9 cellular contexts compared by ENCODE assay signal in genomic region chrX:74293343-74293946, GRCh38. TPM values are rescaled to one million over a fixed set of nuclear protein-coding genes. Genes with fewer than 3 reads are reported as not detected.
DNase-seq lines count a peak whose midpoint lies in the region; ATAC-seq, FAIRE-seq and TF ChIP-seq lines count a peak whose summit lies in the region.
"Had no signal": no experiment of that assay in that cellular context is flagged by ENCODE, and none has a peak within 500 bp of the region (broad histone marks: within the 10 kb centered on the region; RNA-seq: fewer than 3 reads in every experiment).

No MANE protein-coding gene starts in this region.

- H3K9me3 ChIP-seq in CD8-positive, alpha-beta memory T cell (ENCODE audit: low read length) = no peaks in the 10 kb centered on the region
- H3K9me3 ChIP-seq in body of pancreas = no peaks in the 10 kb centered on the region
- no peaks in the 10 kb centered on the region for H3K9me3 ChIP-seq in iPS-15b (ENCODE audit: control insufficient read depth, insufficient read depth, low read length)
- H3K9me3 ChIP-seq in sigmoid colon = no peaks in the 10 kb centered on the region

- TF ChIP-seq POLR2A in H54 (IDR thresholded peaks at IDR 0.05; ENCODE audit: low read depth, low read length) = peak; percentile 72
- TF ChIP-seq POLR2A in body of pancreas (IDR thresholded peaks at IDR 0.05) = peak in 2 of 3 donors; percentile 64
- TF ChIP-seq POLR2A in sigmoid colon (IDR thresholded peaks at IDR 0.05) = peak; percentile 44 to 67

- peaks cover 19 to 22% (median 20%) of the 10 kb centered on the region in 3 donors for H3K4me1 Mint-ChIP-seq in CD8-positive, alpha-beta memory T cell

- DNase-seq in CD8-positive, alpha-beta memory T cell = peak; percentile 43 to 78 (median 55)
- DNase-seq in H54 (ENCODE audit: insufficient read length, low spot score) (peak; percentile 51), NCI-H2107 (lab: John Stamatoyannopoulos, UW) (peak; percentile 50), UCSD-AML1 (lab: John Stamatoyannopoulos, UW; ENCODE audit: unreplicated experiment) (peak; percentile 73), body of pancreas (peak; percentile 71 to 84 (median 81)), sigmoid colon (peak; percentile 93)

- intact Hi-C loops in body of pancreas (cut with DNase I) (no loop called here), sigmoid colon (cut with DNase I) (loop anchor here (2.0 to 5.0 kb wide), 2 partner anchors 129 to 241 kb away; partner anchors contain the start of gene SLC16A2)

- H3K27ac ChIP-seq in CD8-positive, alpha-beta memory T cell (ENCODE audit: low read depth, low read length) = peak overlapping the region; percentile 83
- H3K27ac ChIP-seq in body of pancreas (peak overlapping the region in 3 of 4 donors; percentile 71 to 91 (median 89)), sigmoid colon (peak overlapping the region; percentile 87 to 93 (median 88))

- no peaks in the 10 kb centered on the region for H3K36me3 ChIP-seq in CD8-positive, alpha-beta memory T cell (ENCODE audit: insufficient read depth, low read length)
- H3K36me3 ChIP-seq in body of pancreas (replicated peaks in 1 of 2; ENCODE audit: insufficient read depth in 1 of 2, low read depth in 2 of 2) = no peaks in the 10 kb centered on the region
- peaks cover 5% of the 10 kb centered on the region for H3K36me3 ChIP-seq in iPS-15b (ENCODE audit: control insufficient read depth, insufficient read depth, low read length)
- H3K36me3 ChIP-seq in sigmoid colon = no peaks in the 10 kb centered on the region

- no peaks in the 10 kb centered on the region for H3K27me3 ChIP-seq in CD8-positive, alpha-beta memory T cell (ENCODE audit: insufficient read depth, low read length, poor library complexity, severe bottlenecking)
- no peaks in the 10 kb centered on the region for H3K27me3 ChIP-seq in body of pancreas
- no peaks in the 10 kb centered on the region for H3K27me3 ChIP-seq in iPS-15b (ENCODE audit: control insufficient read depth, insufficient read depth, low read length)
- H3K27me3 ChIP-seq in sigmoid colon = no peaks in the 10 kb centered on the region

- no peaks in the 10 kb centered on the region for H3K4me1 ChIP-seq in CD8-positive, alpha-beta memory T cell (ENCODE audit: insufficient read depth, low read length)
- H3K4me1 ChIP-seq in body of pancreas = peaks cover 8% of the 10 kb centered on the region
- peaks cover 3% of the 10 kb centered on the region for H3K4me1 ChIP-seq in iPS-15b (ENCODE audit: control insufficient read depth, insufficient read depth, low read length)
- H3K4me1 ChIP-seq in sigmoid colon = peaks cover 0 to 8% (median 3%) of the 10 kb centered on the region in 4 donors

- peak overlapping the region; percentile 24 to 99 (median 87) for H3K27ac Mint-ChIP-seq in CD8-positive, alpha-beta memory T cell

- no peaks in the 10 kb centered on the region for H3K9me3 Mint-ChIP-seq in CD8-positive, alpha-beta memory T cell

- ATAC-seq in body of pancreas (peak; percentile 65), HG03045 (IDR thresholded peaks at IDR 0.05; ENCODE audit: unreplicated experiment) (no peak)

- peak overlapping the region; percentile 88 for H3K4me3 ChIP-seq in CD8-positive, alpha-beta memory T cell (ENCODE audit: low read length)
- H3K4me3 ChIP-seq in body of pancreas (peak overlapping the region in 1 of 2 donors; percentile 52), iPS-15b (ENCODE audit: low read depth, low read length) (peak overlapping the region; percentile 83), sigmoid colon (peak overlapping the region; percentile 48 to 64 (median 58))

- peaks cover 0 to 26% (median 0%) of the 10 kb centered on the region in 3 donors for H3K36me3 Mint-ChIP-seq in CD8-positive, alpha-beta memory T cell

- FAIRE-seq in H54 (lab: Jason Lieb, UNC) = peak; percentile 33

- POLR2A ChIA-PET in CD8-positive, alpha-beta memory T cell (lab: Charles Lee) = no interaction called here

- H3K9ac ChIP-seq in iPS-15b (ENCODE audit: low read depth, low read length) = no peak overlapping the region

- TF ChIP-seq CTCF in body of pancreas (IDR thresholded peaks at IDR 0.05) (no peak), sigmoid colon (IDR thresholded peaks at IDR 0.05) (no peak)

- no peak for TF ChIP-seq EP300 in sigmoid colon (IDR thresholded peaks at IDR 0.05)

- H3K27me3 Mint-ChIP-seq in CD8-positive, alpha-beta memory T cell = peaks cover 0 to 4% of the 10 kb centered on the region in 2 donors

- CTCF ChIA-PET in CD8-positive, alpha-beta memory T cell (lab: Charles Lee) = no interaction called here

- H3K4me3 Mint-ChIP-seq in CD8-positive, alpha-beta memory T cell = peak overlapping the region; percentile 89 to 97 (median 95)

- 1 to 5% methylated on average over 8 to 19 of the region's 25 CpGs for WGBS in body of pancreas, 2 donors
- WGBS in sigmoid colon, 2 donors = 2 to 3% methylated on average over 24 to 25 of the region's 25 CpGs

RNA-seq across cellular contexts. Expression of gene ZCCHC13, which starts 10.5 kb away (rescaled TPM):
- not detected for total RNA-seq in CD8-positive, alpha-beta memory T cell
- polyA plus RNA-seq in CD8-positive, alpha-beta memory T cell = not detected
- total RNA-seq in body of pancreas (not detected), sigmoid colon (not detected)
- polyA plus RNA-seq in sigmoid colon = not detected
- total RNA-seq: T-helper 1 cell treated with Interleukin-12 subunit alpha and Interleukin-12 subunit beta and Interleukin-4 antibody, amounts not matched to agents 30 ng/mL and 1 ng/mL, for 36 hours had no signal
